30 cellular contexts compared by ENCODE assay signal in the genomic region with DNA sequence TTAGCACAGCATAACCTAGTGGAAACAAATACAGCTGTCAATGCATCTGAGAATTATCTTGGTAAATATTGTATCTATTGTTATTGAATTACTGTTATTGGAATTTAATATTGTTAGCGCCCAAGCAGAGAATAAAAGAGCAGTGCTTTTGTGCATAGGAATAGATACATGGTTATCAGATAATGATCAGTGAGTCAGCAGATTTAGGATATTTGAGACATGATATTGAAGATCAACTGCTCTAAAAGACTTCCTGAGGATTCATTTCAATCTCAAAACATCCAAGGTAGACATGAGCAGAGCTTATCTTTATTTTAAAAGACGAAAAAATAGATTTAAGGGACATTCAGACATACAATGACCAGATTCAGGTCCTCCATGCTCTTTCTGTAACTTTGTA.
"Had no signal": no experiment of that assay in that cellular context is flagged by ENCODE, and none has a peak within 500 bp of the region (broad histone marks: within the 10 kb centered on the region; RNA-seq: fewer than 3 reads in every experiment).

No MANE protein-coding gene starts in this region.

- H3K36me3 ChIP-seq: brain microvascular endothelial cell, ovary, stomach, upper lobe of right lung had no signal

- H3K9me3 ChIP-seq: ovary, stomach, tibial artery, upper lobe of right lung had no signal

- H3K27ac Mint-ChIP-seq: activated CD4-positive, alpha-beta memory T cell treated with anti-CD3 and anti-CD28 coated beads for 36 hours; activated CD4-positive, alpha-beta T cell treated with anti-CD3 and anti-CD28 coated beads, Interleukin-2, amount 10 ng/mL, durations not matched to agents 24 days and 14 days; activated naive CD4-positive, alpha-beta T cell treated with anti-CD3 and anti-CD28 coated beads for 36 hours; activated naive CD8-positive, alpha-beta T cell treated with anti-CD3 and anti-CD28 coated beads for 36 hours; activated T-helper 1 cell treated with anti-CD3 and anti-CD28 coated beads, Interleukin-12 subunit alpha, Interleukin-12 subunit beta, Interleukin-2, Interleukin-4 antibody, amounts not matched to agents 30 ng/mL and 10 ng/mL and 1 ng/mL, durations not matched to agents 14 hours and 24 hours and 36 hours; naive thymus-derived CD4-positive, alpha-beta T cell; progenitor cell of endocrine pancreas; stimulated activated naive B cell treated with anti-CD40 and anti-IgM and Interleukin-4, amounts not matched to agents 10 μg/mL and 1 μg/mL and 100 μg/mL, for 72 hours had no signal

- H3K4me1 Mint-ChIP-seq: stimulated activated naive B cell treated with anti-CD40 and anti-IgM and Interleukin-4, amounts not matched to agents 10 μg/mL and 1 μg/mL and 100 μg/mL, for 72 hours had no signal

- H3K27ac ChIP-seq: brain microvascular endothelial cell, coronary artery, dorsolateral prefrontal cortex, ovary, stomach, tibial artery, upper lobe of right lung had no signal

- DNase-seq: activated CD4-positive, alpha-beta memory T cell treated with anti-CD3 and anti-CD28 coated beads for 36 hours; activated CD4-positive, alpha-beta T cell treated with anti-CD3 and anti-CD28 coated beads, Interleukin-2, amount 10 ng/mL, durations not matched to agents 24 days and 14 days; activated CD4-positive, CD25-positive, alpha-beta regulatory T cell treated with anti-CD3 and anti-CD28 coated beads, Interleukin-2, amount 50 U/mL, for 72 hours; activated CD8-positive, alpha-beta memory T cell treated with anti-CD3 and anti-CD28 coated beads, Interleukin-2, amount 50 U/mL, for 4 hours; activated effector memory CD4-positive, alpha-beta T cell treated with anti-CD3 and anti-CD28 coated beads, Interleukin-2, amount 50 U/mL, for 16 hours; activated naive CD4-positive, alpha-beta T cell treated with anti-CD3 and anti-CD28 coated beads for 36 hours; activated naive CD8-positive, alpha-beta T cell treated with anti-CD3 and anti-CD28 coated beads for 36 hours; activated T-cell treated with anti-CD3 and anti-CD28 coated beads, Interleukin-2, amount 50 U/mL, for 1 hour; brain microvascular endothelial cell; dorsolateral prefrontal cortex; effector memory CD4-positive, alpha-beta T cell; erythroblast; head of caudate nucleus; hippocampal formation; left cardiac atrium; midbrain; naive thymus-derived CD4-positive, alpha-beta T cell; ovary; small intestine; stimulated activated CD4-positive, alpha-beta T cell treated with anti-CD3 and anti-CD28 coated beads, Interleukin-1b, Interleukin-23, amount 100 ng/mL, for 48 hours; stimulated activated CD4-positive, alpha-beta T cell treated with anti-CD3 and anti-CD28 coated beads, Interleukin-4, amount 100 ng/mL, for 4 hours; stimulated activated CD8-positive, alpha-beta memory T cell treated with anti-CD3 and anti-CD28 coated beads, Interleukin-4, amount 100 ng/mL, for 48 hours; stimulated activated naive B cell treated with anti-CD40 and anti-IgM and Interleukin-4, amounts not matched to agents 10 μg/mL and 1 μg/mL and 100 μg/mL, for 72 hours; stomach; tibial artery; upper lobe of right lung had no signal

- H3K4me3 Mint-ChIP-seq: activated CD4-positive, alpha-beta memory T cell treated with anti-CD3 and anti-CD28 coated beads for 36 hours; activated CD4-positive, alpha-beta T cell treated with anti-CD3 and anti-CD28 coated beads, Interleukin-2, amount 10 ng/mL, durations not matched to agents 24 days and 14 days; activated naive CD4-positive, alpha-beta T cell treated with anti-CD3 and anti-CD28 coated beads for 36 hours; activated naive CD8-positive, alpha-beta T cell treated with anti-CD3 and anti-CD28 coated beads for 36 hours; activated T-helper 1 cell treated with anti-CD3 and anti-CD28 coated beads, Interleukin-12 subunit alpha, Interleukin-12 subunit beta, Interleukin-2, Interleukin-4 antibody, amounts not matched to agents 30 ng/mL and 10 ng/mL and 1 ng/mL, durations not matched to agents 14 hours and 24 hours and 36 hours; naive thymus-derived CD4-positive, alpha-beta T cell; stimulated activated naive B cell treated with anti-CD40 and anti-IgM and Interleukin-4, amounts not matched to agents 10 μg/mL and 1 μg/mL and 100 μg/mL, for 72 hours had no signal

- H3K27me3 Mint-ChIP-seq: activated CD4-positive, alpha-beta memory T cell treated with anti-CD3 and anti-CD28 coated beads for 36 hours; activated CD4-positive, alpha-beta T cell treated with anti-CD3 and anti-CD28 coated beads, Interleukin-2, amount 10 ng/mL, durations not matched to agents 24 days and 14 days; activated naive CD8-positive, alpha-beta T cell treated with anti-CD3 and anti-CD28 coated beads for 36 hours; progenitor cell of endocrine pancreas had no signal

- H3K27me3 ChIP-seq: brain microvascular endothelial cell, dorsolateral prefrontal cortex, ovary, stomach, tibial artery, upper lobe of right lung had no signal

- H3K4me3 ChIP-seq: coronary artery, dorsolateral prefrontal cortex, ovary, stomach, tibial artery, upper lobe of right lung had no signal

- ATAC-seq: left cardiac atrium; naive thymus-derived CD4-positive, alpha-beta T cell; sciatic nerve; stimulated activated naive B cell treated with anti-CD40 and anti-IgM and Interleukin-4, amounts not matched to agents 10 μg/mL and 1 μg/mL and 100 μg/mL, for 72 hours; upper lobe of right lung had no signal

- H3K4me1 ChIP-seq: stomach, tibial artery, upper lobe of right lung had no signal
